In the genomic region with DNA sequence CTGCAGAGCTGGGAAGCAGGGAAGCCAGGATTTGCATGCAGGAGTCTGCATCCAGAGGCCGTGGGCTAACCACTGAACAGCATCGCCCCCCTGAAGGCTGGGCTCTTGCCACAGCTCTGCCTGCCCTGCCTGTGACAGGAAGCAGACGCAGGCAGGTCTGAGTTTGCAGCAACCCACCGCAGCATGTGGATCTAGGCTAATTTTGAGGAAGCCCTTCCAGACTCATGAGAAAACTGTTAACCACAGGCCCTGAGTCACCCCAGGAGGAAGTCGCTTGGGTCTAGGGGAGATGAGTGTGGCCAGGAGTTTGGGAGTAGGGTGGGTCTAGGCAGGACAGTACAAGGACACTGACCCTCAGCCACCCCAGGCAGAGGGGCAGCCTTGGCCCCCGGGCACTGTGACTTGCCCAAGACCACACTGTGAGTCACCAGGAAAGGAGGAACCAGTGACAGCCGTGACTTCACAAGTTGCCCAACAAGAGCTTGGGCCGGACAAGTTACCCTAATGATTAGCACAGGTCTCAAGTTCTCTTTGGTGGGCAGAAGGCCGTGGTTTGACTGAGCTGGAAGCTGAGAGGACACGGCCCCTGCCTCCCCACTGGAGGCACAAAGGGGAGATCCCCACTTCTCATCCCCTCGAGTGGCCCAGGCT, we compare ENCODE assay signal across 1 cellular context.
TF ChIP-seq lines count a peak whose summit lies in the region.

No MANE protein-coding gene starts in this region.

TF ChIP-seq in K562, 482 proteins besides CTCF, POLR2A, EP300 and RAD21 (continued from another document and continues in another):
- TF ChIP-seq STAG1 (CRISPR knock-in tag; IDR thresholded peaks at IDR 0.05; ENCODE audit: borderline replicate concordance) (no peak), PML (IDR thresholded peaks at IDR 0.05; ENCODE audit: low read length) (no peak), TEAD1 (CRISPR knock-in tag; IDR thresholded peaks at IDR 0.05) (peak; percentile 46 to 77; a peak in 3 of 4 replicates), PTTG1 (tag; IDR thresholded peaks at IDR 0.05; ENCODE audit: low read depth) (peak; percentile 45; the same call in 1 of the 2 replicates), KDM5B (IDR thresholded peaks at IDR 0.05; ENCODE audit: insufficient replicate concordance, low read depth, low read length) (peak; percentile 57), ZNF699 (CRISPR knock-in tag; IDR thresholded peaks at IDR 0.05; ENCODE audit: insufficient replicate concordance) (peak; percentile 70), ZNF408 (CRISPR knock-in tag; IDR thresholded peaks at IDR 0.05; ENCODE audit: low read depth) (no peak), L3MBTL2 (IDR thresholded peaks at IDR 0.05) (peak; percentile 92), ILF3 (IDR thresholded peaks at IDR 0.05; ENCODE audit: borderline replicate concordance) (no peak), ZNF445 (CRISPR knock-in tag; IDR thresholded peaks at IDR 0.05; ENCODE audit: low read depth) (peak; percentile 67; the same call in 1 of the 2 replicates), ARNT (IDR thresholded peaks at IDR 0.05) (no peak), ZNF507 (tag; conservative IDR thresholded peaks at IDR 0.05) (no peak), NR1H2 (CRISPR knock-in tag; IDR thresholded peaks at IDR 0.05) (peak; percentile 63; the same call in 1 of the 2 replicates), ARHGAP35 (IDR thresholded peaks at IDR 0.05; ENCODE audit: partially characterized antibody) (no peak), POLR3A (IDR thresholded peaks at IDR 0.05; ENCODE audit: borderline replicate concordance, extremely low read depth, insufficient read depth, insufficient read length) (no peak), ZNF232 (CRISPR knock-in tag; IDR thresholded peaks at IDR 0.05) (no peak), ZFX (CRISPR knock-in tag; IDR thresholded peaks at IDR 0.05) (peak; percentile 86)
- TF ChIP-seq, protein P1, sequence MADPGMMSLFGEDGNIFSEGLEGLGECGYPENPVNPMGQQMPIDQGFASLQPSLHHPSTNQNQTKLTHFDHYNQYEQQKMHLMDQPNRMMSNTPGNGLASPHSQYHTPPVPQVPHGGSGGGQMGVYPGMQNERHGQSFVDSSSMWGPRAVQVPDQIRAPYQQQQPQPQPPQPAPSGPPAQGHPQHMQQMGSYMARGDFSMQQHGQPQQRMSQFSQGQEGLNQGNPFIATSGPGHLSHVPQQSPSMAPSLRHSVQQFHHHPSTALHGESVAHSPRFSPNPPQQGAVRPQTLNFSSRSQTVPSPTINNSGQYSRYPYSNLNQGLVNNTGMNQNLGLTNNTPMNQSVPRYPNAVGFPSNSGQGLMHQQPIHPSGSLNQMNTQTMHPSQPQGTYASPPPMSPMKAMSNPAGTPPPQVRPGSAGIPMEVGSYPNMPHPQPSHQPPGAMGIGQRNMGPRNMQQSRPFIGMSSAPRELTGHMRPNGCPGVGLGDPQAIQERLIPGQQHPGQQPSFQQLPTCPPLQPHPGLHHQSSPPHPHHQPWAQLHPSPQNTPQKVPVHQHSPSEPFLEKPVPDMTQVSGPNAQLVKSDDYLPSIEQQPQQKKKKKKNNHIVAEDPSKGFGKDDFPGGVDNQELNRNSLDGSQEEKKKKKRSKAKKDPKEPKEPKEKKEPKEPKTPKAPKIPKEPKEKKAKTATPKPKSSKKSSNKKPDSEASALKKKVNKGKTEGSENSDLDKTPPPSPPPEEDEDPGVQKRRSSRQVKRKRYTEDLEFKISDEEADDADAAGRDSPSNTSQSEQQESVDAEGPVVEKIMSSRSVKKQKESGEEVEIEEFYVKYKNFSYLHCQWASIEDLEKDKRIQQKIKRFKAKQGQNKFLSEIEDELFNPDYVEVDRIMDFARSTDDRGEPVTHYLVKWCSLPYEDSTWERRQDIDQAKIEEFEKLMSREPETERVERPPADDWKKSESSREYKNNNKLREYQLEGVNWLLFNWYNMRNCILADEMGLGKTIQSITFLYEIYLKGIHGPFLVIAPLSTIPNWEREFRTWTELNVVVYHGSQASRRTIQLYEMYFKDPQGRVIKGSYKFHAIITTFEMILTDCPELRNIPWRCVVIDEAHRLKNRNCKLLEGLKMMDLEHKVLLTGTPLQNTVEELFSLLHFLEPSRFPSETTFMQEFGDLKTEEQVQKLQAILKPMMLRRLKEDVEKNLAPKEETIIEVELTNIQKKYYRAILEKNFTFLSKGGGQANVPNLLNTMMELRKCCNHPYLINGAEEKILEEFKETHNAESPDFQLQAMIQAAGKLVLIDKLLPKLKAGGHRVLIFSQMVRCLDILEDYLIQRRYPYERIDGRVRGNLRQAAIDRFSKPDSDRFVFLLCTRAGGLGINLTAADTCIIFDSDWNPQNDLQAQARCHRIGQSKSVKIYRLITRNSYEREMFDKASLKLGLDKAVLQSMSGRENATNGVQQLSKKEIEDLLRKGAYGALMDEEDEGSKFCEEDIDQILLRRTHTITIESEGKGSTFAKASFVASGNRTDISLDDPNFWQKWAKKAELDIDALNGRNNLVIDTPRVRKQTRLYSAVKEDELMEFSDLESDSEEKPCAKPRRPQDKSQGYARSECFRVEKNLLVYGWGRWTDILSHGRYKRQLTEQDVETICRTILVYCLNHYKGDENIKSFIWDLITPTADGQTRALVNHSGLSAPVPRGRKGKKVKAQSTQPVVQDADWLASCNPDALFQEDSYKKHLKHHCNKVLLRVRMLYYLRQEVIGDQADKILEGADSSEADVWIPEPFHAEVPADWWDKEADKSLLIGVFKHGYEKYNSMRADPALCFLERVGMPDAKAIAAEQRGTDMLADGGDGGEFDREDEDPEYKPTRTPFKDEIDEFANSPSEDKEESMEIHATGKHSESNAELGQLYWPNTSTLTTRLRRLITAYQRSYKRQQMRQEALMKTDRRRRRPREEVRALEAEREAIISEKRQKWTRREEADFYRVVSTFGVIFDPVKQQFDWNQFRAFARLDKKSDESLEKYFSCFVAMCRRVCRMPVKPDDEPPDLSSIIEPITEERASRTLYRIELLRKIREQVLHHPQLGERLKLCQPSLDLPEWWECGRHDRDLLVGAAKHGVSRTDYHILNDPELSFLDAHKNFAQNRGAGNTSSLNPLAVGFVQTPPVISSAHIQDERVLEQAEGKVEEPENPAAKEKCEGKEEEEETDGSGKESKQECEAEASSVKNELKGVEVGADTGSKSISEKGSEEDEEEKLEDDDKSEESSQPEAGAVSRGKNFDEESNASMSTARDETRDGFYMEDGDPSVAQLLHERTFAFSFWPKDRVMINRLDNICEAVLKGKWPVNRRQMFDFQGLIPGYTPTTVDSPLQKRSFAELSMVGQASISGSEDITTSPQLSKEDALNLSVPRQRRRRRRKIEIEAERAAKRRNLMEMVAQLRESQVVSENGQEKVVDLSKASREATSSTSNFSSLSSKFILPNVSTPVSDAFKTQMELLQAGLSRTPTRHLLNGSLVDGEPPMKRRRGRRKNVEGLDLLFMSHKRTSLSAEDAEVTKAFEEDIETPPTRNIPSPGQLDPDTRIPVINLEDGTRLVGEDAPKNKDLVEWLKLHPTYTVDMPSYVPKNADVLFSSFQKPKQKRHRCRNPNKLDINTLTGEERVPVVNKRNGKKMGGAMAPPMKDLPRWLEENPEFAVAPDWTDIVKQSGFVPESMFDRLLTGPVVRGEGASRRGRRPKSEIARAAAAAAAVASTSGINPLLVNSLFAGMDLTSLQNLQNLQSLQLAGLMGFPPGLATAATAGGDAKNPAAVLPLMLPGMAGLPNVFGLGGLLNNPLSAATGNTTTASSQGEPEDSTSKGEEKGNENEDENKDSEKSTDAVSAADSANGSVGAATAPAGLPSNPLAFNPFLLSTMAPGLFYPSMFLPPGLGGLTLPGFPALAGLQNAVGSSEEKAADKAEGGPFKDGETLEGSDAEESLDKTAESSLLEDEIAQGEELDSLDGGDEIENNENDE (IDR thresholded peaks at IDR 0.05; ENCODE audit: low read depth, low read length): no peak
- TF ChIP-seq, protein P2, sequence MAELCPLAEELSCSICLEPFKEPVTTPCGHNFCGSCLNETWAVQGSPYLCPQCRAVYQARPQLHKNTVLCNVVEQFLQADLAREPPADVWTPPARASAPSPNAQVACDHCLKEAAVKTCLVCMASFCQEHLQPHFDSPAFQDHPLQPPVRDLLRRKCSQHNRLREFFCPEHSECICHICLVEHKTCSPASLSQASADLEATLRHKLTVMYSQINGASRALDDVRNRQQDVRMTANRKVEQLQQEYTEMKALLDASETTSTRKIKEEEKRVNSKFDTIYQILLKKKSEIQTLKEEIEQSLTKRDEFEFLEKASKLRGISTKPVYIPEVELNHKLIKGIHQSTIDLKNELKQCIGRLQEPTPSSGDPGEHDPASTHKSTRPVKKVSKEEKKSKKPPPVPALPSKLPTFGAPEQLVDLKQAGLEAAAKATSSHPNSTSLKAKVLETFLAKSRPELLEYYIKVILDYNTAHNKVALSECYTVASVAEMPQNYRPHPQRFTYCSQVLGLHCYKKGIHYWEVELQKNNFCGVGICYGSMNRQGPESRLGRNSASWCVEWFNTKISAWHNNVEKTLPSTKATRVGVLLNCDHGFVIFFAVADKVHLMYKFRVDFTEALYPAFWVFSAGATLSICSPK (IDR thresholded peaks at IDR 0.05; ENCODE audit: borderline replicate concordance): no peak
- TF ChIP-seq, protein P3, sequence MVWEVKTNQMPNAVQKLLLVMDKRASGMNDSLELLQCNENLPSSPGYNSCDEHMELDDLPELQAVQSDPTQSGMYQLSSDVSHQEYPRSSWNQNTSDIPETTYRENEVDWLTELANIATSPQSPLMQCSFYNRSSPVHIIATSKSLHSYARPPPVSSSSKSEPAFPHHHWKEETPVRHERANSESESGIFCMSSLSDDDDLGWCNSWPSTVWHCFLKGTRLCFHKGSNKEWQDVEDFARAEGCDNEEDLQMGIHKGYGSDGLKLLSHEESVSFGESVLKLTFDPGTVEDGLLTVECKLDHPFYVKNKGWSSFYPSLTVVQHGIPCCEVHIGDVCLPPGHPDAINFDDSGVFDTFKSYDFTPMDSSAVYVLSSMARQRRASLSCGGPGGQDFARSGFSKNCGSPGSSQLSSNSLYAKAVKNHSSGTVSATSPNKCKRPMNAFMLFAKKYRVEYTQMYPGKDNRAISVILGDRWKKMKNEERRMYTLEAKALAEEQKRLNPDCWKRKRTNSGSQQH (CRISPR knock-in tag; IDR thresholded peaks at IDR 0.05): peak; percentile 90
- TF ChIP-seq, protein P4, sequence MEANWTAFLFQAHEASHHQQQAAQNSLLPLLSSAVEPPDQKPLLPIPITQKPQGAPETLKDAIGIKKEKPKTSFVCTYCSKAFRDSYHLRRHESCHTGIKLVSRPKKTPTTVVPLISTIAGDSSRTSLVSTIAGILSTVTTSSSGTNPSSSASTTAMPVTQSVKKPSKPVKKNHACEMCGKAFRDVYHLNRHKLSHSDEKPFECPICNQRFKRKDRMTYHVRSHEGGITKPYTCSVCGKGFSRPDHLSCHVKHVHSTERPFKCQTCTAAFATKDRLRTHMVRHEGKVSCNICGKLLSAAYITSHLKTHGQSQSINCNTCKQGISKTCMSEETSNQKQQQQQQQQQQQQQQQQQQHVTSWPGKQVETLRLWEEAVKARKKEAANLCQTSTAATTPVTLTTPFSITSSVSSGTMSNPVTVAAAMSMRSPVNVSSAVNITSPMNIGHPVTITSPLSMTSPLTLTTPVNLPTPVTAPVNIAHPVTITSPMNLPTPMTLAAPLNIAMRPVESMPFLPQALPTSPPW (CRISPR knock-in tag; IDR thresholded peaks at IDR 0.05): peak; percentile 79
- TF ChIP-seq, protein P5, sequence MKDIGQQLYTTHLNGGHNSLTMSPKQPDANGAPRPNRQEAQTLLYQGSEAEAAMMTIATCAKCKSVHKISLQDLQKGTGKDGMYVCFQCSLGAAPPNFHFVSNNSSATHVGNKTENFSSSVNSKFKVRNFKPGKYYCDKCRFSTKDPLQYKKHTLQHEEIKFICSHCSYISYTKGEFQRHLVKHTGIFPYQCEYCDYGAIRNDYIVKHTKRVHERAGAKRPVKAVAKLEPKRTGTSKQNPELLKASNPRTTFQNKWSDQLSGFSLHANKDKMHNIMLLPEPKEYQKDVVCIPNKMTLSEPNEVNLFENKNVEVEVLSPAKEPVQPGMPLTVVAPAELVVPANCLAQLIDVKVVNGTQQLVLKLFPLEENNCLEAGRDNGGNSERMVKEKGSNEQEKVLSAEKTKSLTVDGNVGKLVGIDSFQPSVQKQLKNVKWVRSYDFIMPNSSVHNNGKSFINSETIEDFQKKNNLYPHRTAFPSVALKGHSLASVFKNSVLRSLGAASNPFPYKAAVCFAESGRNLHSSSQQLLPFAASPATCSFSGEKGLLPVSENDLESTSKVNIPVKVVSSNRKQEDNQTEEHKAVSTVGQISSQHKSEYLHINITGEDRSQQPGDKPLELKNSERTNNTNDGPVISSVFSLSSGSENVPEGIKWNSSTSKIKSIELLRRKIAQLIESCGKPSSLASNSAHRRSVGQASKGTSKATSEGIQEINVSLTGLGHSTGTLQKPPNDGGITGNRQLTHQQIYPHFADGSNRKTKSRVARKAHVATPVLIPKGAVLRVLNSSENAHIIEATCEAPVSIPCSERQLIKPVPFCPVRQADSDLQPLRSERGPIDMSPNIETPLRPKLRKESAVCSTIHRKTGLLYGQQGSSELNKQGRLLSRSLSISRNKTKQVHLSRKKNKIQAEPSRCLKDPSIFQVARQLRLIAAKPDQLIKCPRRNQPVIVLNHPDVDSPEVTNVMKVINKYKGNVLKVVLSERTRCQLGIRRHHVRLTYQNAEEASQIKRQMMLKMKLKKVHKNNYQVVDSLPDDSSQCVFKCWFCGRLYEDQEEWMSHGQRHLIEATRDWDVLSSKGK (CRISPR knock-in tag; IDR thresholded peaks at IDR 0.05): no peak
- TF ChIP-seq, protein P6, sequence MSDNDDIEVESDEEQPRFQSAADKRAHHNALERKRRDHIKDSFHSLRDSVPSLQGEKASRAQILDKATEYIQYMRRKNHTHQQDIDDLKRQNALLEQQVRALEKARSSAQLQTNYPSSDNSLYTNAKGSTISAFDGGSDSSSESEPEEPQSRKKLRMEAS (CRISPR knock-in tag; IDR thresholded peaks at IDR 0.05): peak; percentile 88
- TF ChIP-seq, protein P7, sequence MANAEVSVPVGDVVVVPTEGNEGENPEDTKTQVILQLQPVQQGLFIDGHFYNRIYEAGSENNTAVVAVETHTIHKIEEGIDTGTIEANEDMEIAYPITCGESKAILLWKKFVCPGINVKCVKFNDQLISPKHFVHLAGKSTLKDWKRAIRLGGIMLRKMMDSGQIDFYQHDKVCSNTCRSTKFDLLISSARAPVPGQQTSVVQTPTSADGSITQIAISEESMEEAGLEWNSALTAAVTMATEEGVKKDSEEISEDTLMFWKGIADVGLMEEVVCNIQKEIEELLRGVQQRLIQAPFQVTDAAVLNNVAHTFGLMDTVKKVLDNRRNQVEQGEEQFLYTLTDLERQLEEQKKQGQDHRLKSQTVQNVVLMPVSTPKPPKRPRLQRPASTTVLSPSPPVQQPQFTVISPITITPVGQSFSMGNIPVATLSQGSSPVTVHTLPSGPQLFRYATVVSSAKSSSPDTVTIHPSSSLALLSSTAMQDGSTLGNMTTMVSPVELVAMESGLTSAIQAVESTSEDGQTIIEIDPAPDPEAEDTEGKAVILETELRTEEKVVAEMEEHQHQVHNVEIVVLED (CRISPR knock-in tag; IDR thresholded peaks at IDR 0.05): 0 out of 2 replicates have a peak, but pooled peaks have one; percentile 36
- TF ChIP-seq, protein P8, sequence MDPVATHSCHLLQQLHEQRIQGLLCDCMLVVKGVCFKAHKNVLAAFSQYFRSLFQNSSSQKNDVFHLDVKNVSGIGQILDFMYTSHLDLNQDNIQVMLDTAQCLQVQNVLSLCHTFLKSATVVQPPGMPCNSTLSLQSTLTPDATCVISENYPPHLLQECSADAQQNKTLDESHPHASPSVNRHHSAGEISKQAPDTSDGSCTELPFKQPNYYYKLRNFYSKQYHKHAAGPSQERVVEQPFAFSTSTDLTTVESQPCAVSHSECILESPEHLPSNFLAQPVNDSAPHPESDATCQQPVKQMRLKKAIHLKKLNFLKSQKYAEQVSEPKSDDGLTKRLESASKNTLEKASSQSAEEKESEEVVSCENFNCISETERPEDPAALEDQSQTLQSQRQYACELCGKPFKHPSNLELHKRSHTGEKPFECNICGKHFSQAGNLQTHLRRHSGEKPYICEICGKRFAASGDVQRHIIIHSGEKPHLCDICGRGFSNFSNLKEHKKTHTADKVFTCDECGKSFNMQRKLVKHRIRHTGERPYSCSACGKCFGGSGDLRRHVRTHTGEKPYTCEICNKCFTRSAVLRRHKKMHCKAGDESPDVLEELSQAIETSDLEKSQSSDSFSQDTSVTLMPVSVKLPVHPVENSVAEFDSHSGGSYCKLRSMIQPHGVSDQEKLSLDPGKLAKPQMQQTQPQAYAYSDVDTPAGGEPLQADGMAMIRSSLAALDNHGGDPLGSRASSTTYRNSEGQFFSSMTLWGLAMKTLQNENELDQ (CRISPR knock-in tag; IDR thresholded peaks at IDR 0.05; ENCODE audit: borderline replicate concordance): no peak
